Comparison of ENCODE assay signal across 27 cellular contexts in the genomic region with DNA sequence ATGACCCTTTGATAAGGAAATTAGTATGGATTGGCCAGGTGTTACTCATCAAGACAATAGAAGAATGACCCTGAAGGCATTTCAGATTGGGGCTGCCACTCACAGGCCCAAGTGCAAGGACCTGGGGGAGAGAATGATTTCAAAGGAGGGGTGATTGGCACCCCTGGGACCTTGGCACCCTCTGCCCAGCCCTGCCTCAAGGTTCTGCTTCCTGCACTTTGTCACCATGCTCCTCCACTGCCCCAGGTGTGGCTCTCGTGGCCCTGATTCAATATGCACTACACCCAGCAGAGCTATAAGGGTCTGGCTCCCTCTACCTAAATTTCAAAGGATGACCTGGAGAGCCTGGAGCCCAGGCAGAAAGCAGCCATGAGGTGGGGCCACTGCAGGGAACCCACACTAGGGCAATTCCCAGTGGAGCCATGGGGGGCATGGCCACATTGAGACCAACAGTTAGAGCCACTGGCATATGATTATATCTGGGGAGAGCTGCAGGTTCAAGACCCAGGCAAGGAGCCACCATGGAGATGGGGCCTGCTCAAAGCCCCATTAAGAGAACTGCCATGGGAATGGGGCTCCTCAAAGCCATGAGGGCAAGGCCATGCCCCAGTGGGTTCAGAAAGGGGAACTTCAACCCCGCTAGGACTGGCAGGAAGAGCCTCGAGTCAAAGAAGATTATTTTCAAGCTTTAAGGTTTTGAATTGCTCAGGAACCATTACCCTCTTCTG.
DNase-seq lines count a peak whose midpoint lies in the region; ATAC-seq, FAIRE-seq and TF ChIP-seq lines count a peak whose summit lies in the region.
"Had no signal": no experiment of that assay in that cellular context is flagged by ENCODE, and none has a peak within 500 bp of the region (broad histone marks: within the 10 kb centered on the region; RNA-seq: fewer than 3 reads in every experiment).

No MANE protein-coding gene starts in this region.

- DNase-seq in GM23338 (ENCODE audit: low spot score) (no peak), PC-9 (peak in 1 of 2 experiments; percentile 60), foreskin keratinocyte (no peak), small intestine (peak; percentile 59), DMS153 treated with DMSO at 0.1 percent for 48 hours (lab: John Stamatoyannopoulos, UW; ENCODE audit: unreplicated experiment) (no peak), mesothelial cell of epicardium (ENCODE audit: low spot score in 2 of 2, unreplicated experiment in 2 of 2) (no peak)
- DNase-seq: activated CD4-positive, CD25-positive, alpha-beta regulatory T cell; activated naive CD4-positive, alpha-beta T cell treated with anti-CD3 and anti-CD28 coated beads, Interleukin-2, amount 10 ng/mL, durations not matched to agents 7 days and 5 days; DMS79 treated with DMSO at 0.1 percent for 48 hours; heart left ventricle; left cardiac atrium; naive thymus-derived CD8-positive, alpha-beta T cell; NCI-H1105; NCI-H187 treated with DMSO at 0.1 percent for 48 hours; NCI-H526 treated with DMSO at 0.1 percent for 48 hours; nucleus accumbens; psoas muscle; SJCRH30; stimulated activated CD4-positive, alpha-beta T cell treated with anti-CD3 and anti-CD28 coated beads, Interleukin-15, amount 100 ng/mL, for 24 hours had no signal

- peak; percentile 46; the same call in 2 of the 3 replicates for ATAC-seq in GM23338
- peak; percentile 14 for ATAC-seq in foreskin keratinocyte
- no peak for ATAC-seq in GM18867 (IDR thresholded peaks at IDR 0.05; ENCODE audit: unreplicated experiment)
- ATAC-seq: heart left ventricle; left cardiac atrium; naive thymus-derived CD8-positive, alpha-beta T cell had no signal

- H3K27me3 ChIP-seq in GM23338 (ENCODE audit: insufficient read depth) (no peaks in the 10 kb centered on the region), PC-9 (ENCODE audit: insufficient read depth, low read depth) (no peaks in the 10 kb centered on the region), foreskin keratinocyte (no peaks in the 10 kb centered on the region), small intestine (ENCODE audit: control insufficient read depth in 2 of 2, insufficient read depth in 2 of 2, low read length in 2 of 2) (no peaks in the 10 kb centered on the region)
- H3K27me3 ChIP-seq: heart left ventricle, SJCRH30 had no signal

- H3K4me3 Mint-ChIP-seq in GM23338 (no peak overlapping the region), mesothelial cell of epicardium (no peak overlapping the region)
- H3K4me3 Mint-ChIP-seq: activated naive CD4-positive, alpha-beta T cell treated with anti-CD3 and anti-CD28 coated beads, Interleukin-2, amount 10 ng/mL, durations not matched to agents 7 days and 5 days; brain; naive thymus-derived CD8-positive, alpha-beta T cell; stimulated activated naive CD8-positive, alpha-beta T cell treated with anti-CD3 and anti-CD28 coated beads, Interleukin-15, Interleukin-2, amounts not matched to agents 100 ng/mL and 50 ng/mL, for 24 hours had no signal

- no peaks in the 10 kb centered on the region for H3K4me1 ChIP-seq in GM23338 (ENCODE audit: insufficient read depth)
- H3K4me1 ChIP-seq in PC-9 (replicated peaks; ENCODE audit: insufficient read depth): peaks cover 64% of the 10 kb centered on the region
- H3K4me1 ChIP-seq in foreskin keratinocyte: peaks cover 7% of the 10 kb centered on the region
- H3K4me1 ChIP-seq in small intestine (ENCODE audit: control insufficient read depth in 2 of 2, insufficient read depth in 1 of 2, low read depth in 1 of 2, low read length in 1 of 2): peaks cover 2 to 6% of the 10 kb centered on the region in 2 donors
- H3K4me1 ChIP-seq: psoas muscle had no signal

- H3F3A ChIP-seq in GM23338 (replicated peaks; ENCODE audit: low read depth) (no peaks in the 10 kb centered on the region), PC-9 (ENCODE audit: insufficient read depth, low read depth) (peaks cover 36% of the 10 kb centered on the region)

- H3K27ac ChIP-seq in GM23338 (ENCODE audit: low read depth) (no peak overlapping the region), PC-9 (peak overlapping the region; percentile 71), foreskin keratinocyte (no peak overlapping the region), small intestine (ENCODE audit: low read depth in 1 of 2, low read length in 1 of 2) (no peak overlapping the region)
- H3K27ac ChIP-seq: C4-2B, epithelial cell of prostate, psoas muscle, SJCRH30, thoracic aorta had no signal

- no peaks in the 10 kb centered on the region for H4K20me1 ChIP-seq in GM23338 (replicated peaks; ENCODE audit: insufficient read depth)
- no peaks in the 10 kb centered on the region for H4K20me1 ChIP-seq in PC-9 (ENCODE audit: insufficient read depth)

- H3K79me2 ChIP-seq in GM23338 (replicated peaks; ENCODE audit: insufficient read depth) (no peaks in the 10 kb centered on the region), PC-9 (ENCODE audit: low read depth) (no peaks in the 10 kb centered on the region)

- H2AFZ ChIP-seq in GM23338 (no peak overlapping the region), PC-9 (no peak overlapping the region)

- H3K36me3 Mint-ChIP-seq in GM23338 (ENCODE audit: low read depth) (peaks cover 15% of the 10 kb centered on the region; the same call in 2 of the 3 replicates), mesothelial cell of epicardium (peaks cover 6% of the 10 kb centered on the region)

- BruUV-seq in PC-9 (replicated peaks; lab: Mats Ljungman, UMichigan): no TSS peak

- TF ChIP-seq CTCF in GM23338 (conservative IDR thresholded peaks at IDR 0.05; ENCODE audit: low read depth in 2 of 2): peak; percentile 24 to 33; a peak in 2 of 4 replicates
- TF ChIP-seq CTCF in PC-9 (conservative IDR thresholded peaks at IDR 0.05): no peak
- TF ChIP-seq CTCF in foreskin keratinocyte (conservative IDR thresholded peaks at IDR 0.05): no peak
- no peak for TF ChIP-seq CTCF in mesothelial cell of epicardium (IDR thresholded peaks at IDR 0.05; ENCODE audit: unreplicated experiment)

- WGBS in small intestine, 3 donors: 35 to 51% (median 45%) methylated on average over 3 of the region's 3 CpGs

- H3K4me1 Mint-ChIP-seq in GM23338 (peaks cover 11% of the 10 kb centered on the region), mesothelial cell of epicardium (peaks cover 34% of the 10 kb centered on the region)

- H3K4me2 ChIP-seq in GM23338 (no peak overlapping the region), PC-9 (peak overlapping the region; percentile 10; the same call in 1 of the 2 replicates)

- POLR2A ChIA-PET in PC-9 (lab: Charles Lee; ENCODE audit: unreplicated experiment): no interaction called here

- no peak overlapping the region for H3K4me3 ChIP-seq in GM23338
- H3K4me3 ChIP-seq in PC-9: no peak overlapping the region
- no peak overlapping the region for H3K4me3 ChIP-seq in small intestine (ENCODE audit: low read depth in 1 of 2, low read length in 2 of 2)
- H3K4me3 ChIP-seq: heart left ventricle, psoas muscle, SJCRH30, thoracic aorta had no signal

- CTCF ChIA-PET in PC-9 (lab: Charles Lee): no interaction called here

- no peak for FAIRE-seq in small intestine (lab: Jason Lieb, UNC)
- FAIRE-seq: GM18507, RCC 7860 had no signal

- no peaks in the 10 kb centered on the region; the same call in 1 of the 2 replicates for H3K9me2 ChIP-seq in GM23338 (ENCODE audit: insufficient read depth)
- no peaks in the 10 kb centered on the region; the same call in 1 of the 2 replicates for H3K9me2 ChIP-seq in PC-9 (ENCODE audit: insufficient read depth)

- intact Hi-C loops in PC-9 (cut with micrococcal nuclease; ENCODE audit: unreplicated experiment): no loop called here

- peaks cover 16% of the 10 kb centered on the region for H3K9me3 Mint-ChIP-seq in GM23338
- H3K9me3 Mint-ChIP-seq in mesothelial cell of epicardium: peaks cover 8% of the 10 kb centered on the region
- H3K9me3 Mint-ChIP-seq: activated naive CD4-positive, alpha-beta T cell treated with anti-CD3 and anti-CD28 coated beads, Interleukin-2, amount 10 ng/mL, durations not matched to agents 7 days and 5 days; stimulated activated naive CD8-positive, alpha-beta T cell treated with anti-CD3 and anti-CD28 coated beads, Interleukin-15, Interleukin-2, amounts not matched to agents 100 ng/mL and 50 ng/mL, for 24 hours had no signal

- H3K27ac Mint-ChIP-seq in GM23338: no peak overlapping the region
- H3K27ac Mint-ChIP-seq in mesothelial cell of epicardium: no peak overlapping the region
- H3K27ac Mint-ChIP-seq: activated naive CD4-positive, alpha-beta T cell treated with anti-CD3 and anti-CD28 coated beads, Interleukin-2, amount 10 ng/mL, durations not matched to agents 7 days and 5 days; brain; stimulated activated naive CD8-positive, alpha-beta T cell treated with anti-CD3 and anti-CD28 coated beads, Interleukin-15, Interleukin-2, amounts not matched to agents 100 ng/mL and 50 ng/mL, for 24 hours had no signal

- H3K9me3 ChIP-seq in PC-9 (ENCODE audit: insufficient read depth, low read depth) (peaks cover 12% of the 10 kb centered on the region; the same call in 1 of the 2 replicates), small intestine (ENCODE audit: control insufficient read depth, low read depth) (no peaks in the 10 kb centered on the region)
- H3K9me3 ChIP-seq: psoas muscle, thoracic aorta had no signal

- H3K27me3 Mint-ChIP-seq in GM23338 (ENCODE audit: insufficient read depth, low read depth, poor library complexity) (no peaks in the 10 kb centered on the region), mesothelial cell of epicardium (ENCODE audit: low read depth) (no peaks in the 10 kb centered on the region)
- H3K27me3 Mint-ChIP-seq: brain; naive thymus-derived CD8-positive, alpha-beta T cell; stimulated activated naive CD8-positive, alpha-beta T cell treated with anti-CD3 and anti-CD28 coated beads, Interleukin-15, Interleukin-2, amounts not matched to agents 100 ng/mL and 50 ng/mL, for 24 hours had no signal

- H3K36me3 ChIP-seq in GM23338 (ENCODE audit: insufficient read depth) (peaks cover 7% of the 10 kb centered on the region; the same call in 1 of the 2 replicates), PC-9 (ENCODE audit: low read depth) (no peaks in the 10 kb centered on the region), small intestine (ENCODE audit: control insufficient read depth in 2 of 2, insufficient read depth in 2 of 2, low read length in 2 of 2) (no peaks in the 10 kb centered on the region)
- H3K36me3 ChIP-seq: heart left ventricle, SJCRH30, thoracic aorta had no signal

Comparison
In these comparisons a context has a peak if more than half of its experiments do, and no peak if none do; other contexts are left out.
1. CTCF ChIP-seq: peak in GM23338 (2 of 2); none in PC-9 (single experiment), foreskin keratinocyte (single experiment) and mesothelial cell of epicardium (single experiment).